Comparison of ENCODE assay signal across 13 cellular contexts in genomic region chr3:114582929-114583328, GRCh38.
DNase-seq lines count a peak whose midpoint lies in the region; ATAC-seq and TF ChIP-seq lines count a peak whose summit lies in the region.
"Had no signal": no experiment of that assay in that cellular context is flagged by ENCODE, and none has a peak within 500 bp of the region (broad histone marks: within the 10 kb centered on the region; RNA-seq: fewer than 3 reads in every experiment).

No MANE protein-coding gene starts in this region.

- H3K27me3 ChIP-seq in MM.1S (replicated peaks; ENCODE audit: insufficient read depth, low read length) = peaks cover 50% of the 10 kb centered on the region
- H3K27me3 ChIP-seq: transverse colon had no signal

- peaks cover 13% of the 10 kb centered on the region for H3F3A ChIP-seq in MM.1S (ENCODE audit: insufficient read depth, low read length)

- no peak overlapping the region for H3K4me3 ChIP-seq in MM.1S (ENCODE audit: low read length)
- H3K4me3 ChIP-seq: transverse colon had no signal

- ATAC-seq in GM18858 (IDR thresholded peaks at IDR 0.05; ENCODE audit: unreplicated experiment) = peak; percentile 85
- peak; percentile 81 for ATAC-seq in GM19463 (IDR thresholded peaks at IDR 0.05; ENCODE audit: unreplicated experiment)
- peak; percentile 85 for ATAC-seq in HG02943 (IDR thresholded peaks at IDR 0.05; ENCODE audit: low read depth, unreplicated experiment)
- no peak for ATAC-seq in natural killer cell treated with Interleukin-12 subunit alpha and Interleukin-12 subunit beta and Interleukin-15 and Interleukin-18, amount 100 ng/mL, for 72 hours

- H3K27ac ChIP-seq in MM.1S (ENCODE audit: low read length) = no peak overlapping the region
- H3K27ac ChIP-seq: HL-60, transverse colon had no signal

- no peak for TF ChIP-seq CTCF in MM.1S (IDR thresholded peaks at IDR 0.05; ENCODE audit: low read length)

- no peaks in the 10 kb centered on the region for H3K27me3 Mint-ChIP-seq in natural killer cell treated with Interleukin-12 subunit alpha and Interleukin-12 subunit beta and Interleukin-15 and Interleukin-18, amount 100 ng/mL, for 72 hours

- H3K4me3 Mint-ChIP-seq in natural killer cell treated with Interleukin-12 subunit alpha and Interleukin-12 subunit beta and Interleukin-15 and Interleukin-18, amount 100 ng/mL, for 72 hours = no peak overlapping the region
- H3K4me3 Mint-ChIP-seq: nephron progenitor cell had no signal

- peak overlapping the region; percentile 33; the same call in 1 of the 2 replicates for H3K4me2 ChIP-seq in MM.1S (ENCODE audit: low read depth, low read length)

- H3K79me2 ChIP-seq in MM.1S (ENCODE audit: low read length) = no peaks in the 10 kb centered on the region

- peaks cover 9% of the 10 kb centered on the region for H3K4me1 ChIP-seq in MM.1S (ENCODE audit: low read length)
- H3K4me1 ChIP-seq: transverse colon had no signal

- H4K20me1 ChIP-seq in MM.1S (ENCODE audit: insufficient read depth, low read length) = peaks cover 4% of the 10 kb centered on the region; the same call in 1 of the 2 replicates

- no peak overlapping the region for H2AFZ ChIP-seq in MM.1S (ENCODE audit: low read length)

- H3K9ac ChIP-seq in MM.1S (ENCODE audit: low read length) = no peak overlapping the region

- DNase-seq in MM.1S (peak; percentile 80), DMS 273 (lab: John Stamatoyannopoulos, UW; ENCODE audit: unreplicated experiment) (no peak), NOMO-1 treated with dmso at 0.1 percent for 144 hours (lab: John Stamatoyannopoulos, UW; ENCODE audit: unreplicated experiment) (no peak), DMS 273 treated with DMSO at 0.1 percent for 48 hours (lab: John Stamatoyannopoulos, UW) (no peak)
- DNase-seq in natural killer cell treated with Interleukin-12 subunit alpha and Interleukin-12 subunit beta and Interleukin-15 and Interleukin-18, amount 100 ng/mL, for 72 hours (ENCODE audit: low spot score) = no peak
- DNase-seq: amygdala, NCI-H1694 treated with DMSO at 0.1 percent for 48 hours, nephron progenitor cell, transverse colon had no signal

- H3K4me1 Mint-ChIP-seq in natural killer cell treated with Interleukin-12 subunit alpha and Interleukin-12 subunit beta and Interleukin-15 and Interleukin-18, amount 100 ng/mL, for 72 hours (ENCODE audit: low read depth in 2 of 2) = peaks cover 4 to 5% of the 10 kb centered on the region in 2 donors

- H3K9me3 Mint-ChIP-seq in natural killer cell treated with Interleukin-12 subunit alpha and Interleukin-12 subunit beta and Interleukin-15 and Interleukin-18, amount 100 ng/mL, for 72 hours = no peaks in the 10 kb centered on the region
- H3K9me3 Mint-ChIP-seq: nephron progenitor cell had no signal

- H3K9me2 ChIP-seq in MM.1S (replicated peaks; ENCODE audit: insufficient read depth, low read length) = no peaks in the 10 kb centered on the region

- H3K9me3 ChIP-seq in MM.1S (replicated peaks; ENCODE audit: insufficient read depth, low read length) = no peaks in the 10 kb centered on the region
- H3K9me3 ChIP-seq: transverse colon had no signal

- no peaks in the 10 kb centered on the region for H3K36me3 ChIP-seq in MM.1S (replicated peaks; ENCODE audit: insufficient read depth, low read length)
- H3K36me3 ChIP-seq: transverse colon had no signal

- H3K36me3 Mint-ChIP-seq in natural killer cell treated with Interleukin-12 subunit alpha and Interleukin-12 subunit beta and Interleukin-15 and Interleukin-18, amount 100 ng/mL, for 72 hours = no peaks in the 10 kb centered on the region

- H3K27ac Mint-ChIP-seq in natural killer cell treated with Interleukin-12 subunit alpha and Interleukin-12 subunit beta and Interleukin-15 and Interleukin-18, amount 100 ng/mL, for 72 hours = no peak overlapping the region
- H3K27ac Mint-ChIP-seq: nephron progenitor cell had no signal

Comparison
In these comparisons a context has a peak if more than half of its experiments do, and no peak if none do; other contexts are left out.
1. ATAC-seq: peak in GM18858 (single experiment), GM19463 (single experiment) and HG02943 (single experiment); none in natural killer cell treated with Interleukin-12 subunit alpha and Interleukin-12 subunit beta and Interleukin-15 and Interleukin-18, amount 100 ng/mL, for 72 hours (0 of 2).